ENCODE assay signal across 9 cellular contexts in genomic region chr2:43059183-43059897, GRCh38.
DNase-seq lines count a peak whose midpoint lies in the region; ATAC-seq lines count a peak whose summit lies in the region.
"Had no signal": no experiment of that assay in that cellular context is flagged by ENCODE, and none has a peak within 500 bp of the region (broad histone marks: within the 10 kb centered on the region; RNA-seq: fewer than 3 reads in every experiment).

No MANE protein-coding gene starts in this region.

- H3K4me3 Mint-ChIP-seq in dendritic cell treated with granulocyte-macrophage colony-stimulating factor and Interleukin-4, amounts not matched to agents 40 ng/mL and 50 ng/mL, for 4 days = no peak overlapping the region
- H3K4me3 Mint-ChIP-seq: memory B cell had no signal

- peak; percentile 93 for DNase-seq in H4 (ENCODE audit: low spot score)
- peak; percentile 62 to 83 for DNase-seq in NCI-H2081 (lab: John Stamatoyannopoulos, UW)
- peak; percentile 20 to 32 for DNase-seq in activated CD4-positive, alpha-beta T cell treated with anti-CD3 and anti-CD28 coated beads, Interleukin-2, amount 50 U/mL, for 4 hours
- DNase-seq in midbrain (lab: John Stamatoyannopoulos, UW) = peak; percentile 88
- DNase-seq in stimulated activated naive CD4-positive, alpha-beta T cell (lab: John Stamatoyannopoulos, UW) = peak; percentile 35 to 78 (median 54)

- H3K4me1 Mint-ChIP-seq in dendritic cell treated with granulocyte-macrophage colony-stimulating factor and Interleukin-4, amounts not matched to agents 40 ng/mL and 50 ng/mL, for 4 days (ENCODE audit: low read depth) = peaks cover 38% of the 10 kb centered on the region

- H3K4me1 ChIP-seq in BLaER1 treated with 17β-estradiol and CSF1 and Interleukin-3, amounts not matched to agents 10 nM and 100 nM = peaks cover 12 to 23% (median 19%) of the 10 kb centered on the region in 10 experiments

- peaks cover 19% of the 10 kb centered on the region for H3K27me3 Mint-ChIP-seq in dendritic cell treated with granulocyte-macrophage colony-stimulating factor and Interleukin-4, amounts not matched to agents 40 ng/mL and 50 ng/mL, for 4 days

- H3K9me3 Mint-ChIP-seq in dendritic cell treated with granulocyte-macrophage colony-stimulating factor and Interleukin-4, amounts not matched to agents 40 ng/mL and 50 ng/mL, for 4 days = no peaks in the 10 kb centered on the region

- H3K27ac ChIP-seq in BLaER1 treated with 17β-estradiol and CSF1 and Interleukin-3, amounts not matched to agents 10 nM and 100 nM = peak overlapping the region in 4 of 11 experiments; percentile 4 to 37 (median 24); a peak in 4 of 22 replicates

- peak overlapping the region; percentile 36 for H3K27ac Mint-ChIP-seq in dendritic cell treated with granulocyte-macrophage colony-stimulating factor and Interleukin-4, amounts not matched to agents 40 ng/mL and 50 ng/mL, for 4 days
- H3K27ac Mint-ChIP-seq: memory B cell had no signal

- H4K20me1 ChIP-seq in BLaER1 treated with 17β-estradiol and CSF1 and Interleukin-3, amounts not matched to agents 10 nM and 100 nM = no peaks in the 10 kb centered on the region

- H3K9ac ChIP-seq in BLaER1 treated with 17β-estradiol and CSF1 and Interleukin-3, amounts not matched to agents 10 nM and 100 nM = peak overlapping the region in 2 of 11 experiments; percentile 7; a peak in 3 of 22 replicates

- H3K4me2 ChIP-seq in BLaER1 treated with 17β-estradiol and CSF1 and Interleukin-3, amounts not matched to agents 10 nM and 100 nM = peak overlapping the region; percentile 19 to 74 (median 60); a peak in 21 of 22 replicates

- H3K36me3 ChIP-seq in BLaER1 treated with 17β-estradiol and CSF1 and Interleukin-3, amounts not matched to agents 10 nM and 100 nM = no peaks in the 10 kb centered on the region

- H3K9me3 ChIP-seq in BLaER1 treated with 17β-estradiol and CSF1 and Interleukin-3, amounts not matched to agents 10 nM and 100 nM (replicated peaks in 1 of 11) = peaks cover 6 to 16% (median 9%) of the 10 kb centered on the region in 11 experiments; a peak in 20 of 22 replicates

- ATAC-seq in HG03521 (IDR thresholded peaks at IDR 0.05; ENCODE audit: unreplicated experiment) = no peak

- H3K36me3 Mint-ChIP-seq in dendritic cell treated with granulocyte-macrophage colony-stimulating factor and Interleukin-4, amounts not matched to agents 40 ng/mL and 50 ng/mL, for 4 days (ENCODE audit: low read depth) = no peaks in the 10 kb centered on the region

- intact Hi-C loops in dendritic cell treated with granulocyte-macrophage colony-stimulating factor and Interleukin-4, amounts not matched to agents 40 ng/mL and 50 ng/mL, for 4 days (cut with micrococcal nuclease) = loop anchor here (10.0 kb wide), 1 partner anchor 45 kb away; no protein-coding TSS in a partner anchor

- H3K27me3 ChIP-seq in BLaER1 treated with 17β-estradiol and CSF1 and Interleukin-3, amounts not matched to agents 10 nM and 100 nM = no peaks in the 10 kb centered on the region

- no peak overlapping the region for H3K4me3 ChIP-seq in BLaER1 treated with 17β-estradiol and CSF1 and Interleukin-3, amounts not matched to agents 10 nM and 100 nM

Comparison
In these comparisons a context has a peak if more than half of its experiments do, and no peak if none do; other contexts are left out.
1. DNase-seq: peak in every context shown above with its lines; median percentile 93 in H4; 88 in midbrain; 72 in NCI-H2081; 54 in stimulated activated naive CD4-positive, alpha-beta T cell; 26 in activated CD4-positive, alpha-beta T cell treated with anti-CD3 and anti-CD28 coated beads, Interleukin-2, amount 50 U/mL, for 4 hours.